In genomic region chr7:1758417-1758858, GRCh38 we compare ENCODE assay signal across 9 cellular contexts.
DNase-seq lines count a peak whose midpoint lies in the region; ATAC-seq lines count a peak whose summit lies in the region.
"Had no signal": no experiment of that assay in that cellular context is flagged by ENCODE, and none has a peak within 500 bp of the region (broad histone marks: within the 10 kb centered on the region; RNA-seq: fewer than 3 reads in every experiment).

No MANE protein-coding gene starts in this region.

- no peaks in the 10 kb centered on the region for H3K4me1 Mint-ChIP-seq in activated T-cell treated with anti-CD3 and anti-CD28 coated beads, Interleukin-2, amount 50 U/mL, for 72 hours (ENCODE audit: low read depth)

- H3K9me3 Mint-ChIP-seq in activated T-cell treated with anti-CD3 and anti-CD28 coated beads, Interleukin-2, amount 50 U/mL, for 72 hours, result peaks cover 2 to 10% of the 10 kb centered on the region in 2 donors

- H3K4me1 ChIP-seq in Karpas-422 (ENCODE audit: low read length) (peaks cover 2% of the 10 kb centered on the region), aorta (ENCODE audit: control insufficient read depth in 1 of 2, insufficient read depth in 2 of 2, low read length in 2 of 2) (no peaks in the 10 kb centered on the region)

- no peaks in the 10 kb centered on the region for H4K20me1 ChIP-seq in Karpas-422 (ENCODE audit: insufficient read depth, low read depth, low read length)

- H3K27ac ChIP-seq in Karpas-422 (ENCODE audit: low read length) (no peak overlapping the region), aorta (ENCODE audit: low read depth in 1 of 2, low read length in 2 of 2) (no peak overlapping the region)
- H3K27ac ChIP-seq: BLaER1 treated with 17β-estradiol and CSF1 and Interleukin-3, amounts not matched to agents 10 nM and 100 nM had no signal

- H3K9me3 ChIP-seq in Karpas-422 (ENCODE audit: low read length) (peaks cover 4% of the 10 kb centered on the region; the same call in 1 of the 2 replicates), aorta (ENCODE audit: control insufficient read depth, low read length) (no peaks in the 10 kb centered on the region)

- no peak overlapping the region for H3K4me3 ChIP-seq in Karpas-422 (ENCODE audit: low read length)
- H3K4me3 ChIP-seq in aorta (ENCODE audit: low read length in 2 of 2), result no peak overlapping the region
- H3K4me3 ChIP-seq: BLaER1 treated with 17β-estradiol and CSF1 and Interleukin-3, amounts not matched to agents 10 nM and 100 nM had no signal

- 30% methylated on average over 4 to 5 of the region's 5 CpGs for WGBS in aorta, 2 donors

- H3K79me2 ChIP-seq in Karpas-422 (ENCODE audit: low read length), result no peaks in the 10 kb centered on the region

- ATAC-seq in activated T-cell treated with anti-CD3 and anti-CD28 coated beads, Interleukin-2, amount 50 U/mL, for 72 hours (replicated peaks in 1 of 2), result peak in 1 of 2 donors; percentile 49
- ATAC-seq in aorta (ENCODE audit: low FRiP score) (no peak), GM21447 (IDR thresholded peaks at IDR 0.05; ENCODE audit: unreplicated experiment) (no peak)

- no peak overlapping the region for H3K9ac ChIP-seq in Karpas-422 (ENCODE audit: low read length)
- H3K9ac ChIP-seq: BLaER1 treated with 17β-estradiol and CSF1 and Interleukin-3, amounts not matched to agents 10 nM and 100 nM had no signal

- no peak overlapping the region for H3K4me3 Mint-ChIP-seq in activated T-cell treated with anti-CD3 and anti-CD28 coated beads, Interleukin-2, amount 50 U/mL, for 72 hours

- peak; percentile 29 for DNase-seq in NCI-H1092 treated with DMSO at 0.1 percent for 48 hours (lab: John Stamatoyannopoulos, UW)
- no peak for DNase-seq in NCI-H1092 (lab: John Stamatoyannopoulos, UW)
- DNase-seq in Karpas-422, result peak; percentile 80
- DNase-seq in activated T-cell treated with anti-CD3 and anti-CD28 coated beads, Interleukin-2, amount 50 U/mL, for 72 hours, result peak; percentile 21 to 22
- DNase-seq in kidney glomerular epithelial cell (lab: John Stamatoyannopoulos, UW), result peak; percentile 5
- DNase-seq in aorta, result peak; percentile 56 to 77
- DNase-seq in T-helper 9 cell, result no peak

- no peak overlapping the region for H3K4me2 ChIP-seq in Karpas-422 (ENCODE audit: low read depth, low read length, poor library complexity, severe bottlenecking)
- H3K4me2 ChIP-seq: BLaER1 treated with 17β-estradiol and CSF1 and Interleukin-3, amounts not matched to agents 10 nM and 100 nM had no signal

- H3K27me3 ChIP-seq in Karpas-422 (ENCODE audit: low read length) (no peaks in the 10 kb centered on the region), aorta (ENCODE audit: control insufficient read depth in 1 of 2, insufficient read depth in 2 of 2, low read length in 1 of 2) (no peaks in the 10 kb centered on the region)

- peaks cover 4 to 6% of the 10 kb centered on the region in 2 donors for H3K36me3 Mint-ChIP-seq in activated T-cell treated with anti-CD3 and anti-CD28 coated beads, Interleukin-2, amount 50 U/mL, for 72 hours (ENCODE audit: insufficient read depth in 2 of 2)

- H3K36me3 ChIP-seq in Karpas-422 (ENCODE audit: insufficient read depth, low read length) (no peaks in the 10 kb centered on the region), aorta (ENCODE audit: control insufficient read depth in 1 of 2, insufficient read depth in 2 of 2, low read length in 1 of 2) (no peaks in the 10 kb centered on the region)
- H3K36me3 ChIP-seq: BLaER1 treated with 17β-estradiol and CSF1 and Interleukin-3, amounts not matched to agents 10 nM and 100 nM had no signal

- H3K27ac Mint-ChIP-seq in activated T-cell treated with anti-CD3 and anti-CD28 coated beads, Interleukin-2, amount 50 U/mL, for 72 hours, result no peak overlapping the region

- no peak overlapping the region for H2AFZ ChIP-seq in Karpas-422 (ENCODE audit: low read length)

- H3K9me2 ChIP-seq in Karpas-422 (replicated peaks; ENCODE audit: insufficient read depth, low read length), result no peaks in the 10 kb centered on the region

- H3K27me3 Mint-ChIP-seq in activated T-cell treated with anti-CD3 and anti-CD28 coated beads, Interleukin-2, amount 50 U/mL, for 72 hours (ENCODE audit: low read depth), result no peaks in the 10 kb centered on the region

- intact Hi-C loops in aorta (cut with DNase I), result no loop called here

Comparison
In these comparisons a context has a peak if more than half of its experiments do, and no peak if none do; other contexts are left out.
1. DNase-seq: peak in NCI-H1092 treated with DMSO at 0.1 percent for 48 hours (single experiment), Karpas-422 (single experiment), activated T-cell treated with anti-CD3 and anti-CD28 coated beads, Interleukin-2, amount 50 U/mL, for 72 hours (2 of 2), kidney glomerular epithelial cell (single experiment) and aorta (2 of 2); none in NCI-H1092 (single experiment) and T-helper 9 cell (single experiment).